Comparison of ENCODE assay signal across 8 cellular contexts in genomic region chr14:106694638-106695393, GRCh38.
DNase-seq lines count a peak whose midpoint lies in the region; ATAC-seq and TF ChIP-seq lines count a peak whose summit lies in the region.

No MANE protein-coding gene starts in this region.

- peak overlapping the region; percentile 48 for H3K27ac Mint-ChIP-seq in stimulated activated effector memory CD8-positive, alpha-beta T cell treated with anti-CD3 and anti-CD28 coated beads, Interleukin-12 subunit alpha, Interleukin-12 subunit beta, amount 100 ng/mL, for 72 hours

- no peaks in the 10 kb centered on the region for H3K36me3 Mint-ChIP-seq in stimulated activated effector memory CD8-positive, alpha-beta T cell treated with anti-CD3 and anti-CD28 coated beads, Interleukin-12 subunit alpha, Interleukin-12 subunit beta, amount 100 ng/mL, for 72 hours

- ATAC-seq in HG03342 (IDR thresholded peaks at IDR 0.05; ENCODE audit: unreplicated experiment) (peak; percentile 63), HG03565 (IDR thresholded peaks at IDR 0.05; ENCODE audit: unreplicated experiment) (no peak)
- ATAC-seq in stimulated activated effector memory CD8-positive, alpha-beta T cell treated with anti-CD3 and anti-CD28 coated beads, Interleukin-12 subunit alpha, Interleukin-12 subunit beta, amount 100 ng/mL, for 72 hours = peak; percentile 74

- H3K9me3 Mint-ChIP-seq in stimulated activated effector memory CD8-positive, alpha-beta T cell treated with anti-CD3 and anti-CD28 coated beads, Interleukin-12 subunit alpha, Interleukin-12 subunit beta, amount 100 ng/mL, for 72 hours = no peaks in the 10 kb centered on the region

- DNase-seq in DMS53 (lab: John Stamatoyannopoulos, UW) (peak; percentile 79), UCSD-AML1 (lab: John Stamatoyannopoulos, UW; ENCODE audit: unreplicated experiment) (peak; percentile 57), HEK293T (ENCODE audit: extremely low spot score) (no peak), NCI-H446 treated with DMSO at 0.1 percent for 48 hours (lab: John Stamatoyannopoulos, UW) (no peak)
- DNase-seq in effector CD4-positive, alpha-beta T cell = peak; percentile 31
- peak; percentile 56 to 92 for DNase-seq in stimulated activated effector memory CD8-positive, alpha-beta T cell treated with anti-CD3 and anti-CD28 coated beads, Interleukin-12 subunit alpha, Interleukin-12 subunit beta, amount 100 ng/mL, for 72 hours (ENCODE audit: low spot score in 2 of 2)

- CTCF ChIA-PET in HEK293T (lab: Yijun Ruan, JAX) = no interaction called here

- H3K4me3 Mint-ChIP-seq in stimulated activated effector memory CD8-positive, alpha-beta T cell treated with anti-CD3 and anti-CD28 coated beads, Interleukin-12 subunit alpha, Interleukin-12 subunit beta, amount 100 ng/mL, for 72 hours = peak overlapping the region; percentile 30

- POLR2A ChIA-PET in HEK293T (lab: Yijun Ruan, JAX) = no interaction called here

- H3K4me1 Mint-ChIP-seq in stimulated activated effector memory CD8-positive, alpha-beta T cell treated with anti-CD3 and anti-CD28 coated beads, Interleukin-12 subunit alpha, Interleukin-12 subunit beta, amount 100 ng/mL, for 72 hours = peaks cover 21% of the 10 kb centered on the region

TF ChIP-seq in HEK293T, 16 proteins besides CTCF, POLR2A, EP300 and RAD21:
- no peak for TF ChIP-seq TARDBP (IDR thresholded peaks at IDR 0.05)
- no peak for TF ChIP-seq SUZ12 (IDR thresholded peaks at IDR 0.05)
- TF ChIP-seq BHLHE40 (IDR thresholded peaks at IDR 0.05; ENCODE audit: borderline replicate concordance) = no peak
- no peak for TF ChIP-seq SP1 (IDR thresholded peaks at IDR 0.05)
- no peak for TF ChIP-seq ZNF384 (IDR thresholded peaks at IDR 0.05)
- TF ChIP-seq LEF1 (IDR thresholded peaks at IDR 0.05; ENCODE audit: borderline replicate concordance) = no peak
- no peak for TF ChIP-seq ARNT (IDR thresholded peaks at IDR 0.05)
- TF ChIP-seq HDGF (IDR thresholded peaks at IDR 0.05; ENCODE audit: borderline replicate concordance) = no peak
- TF ChIP-seq FOXM1 (IDR thresholded peaks at IDR 0.05; ENCODE audit: borderline replicate concordance) = no peak
- TF ChIP-seq CTBP1 (IDR thresholded peaks at IDR 0.05; ENCODE audit: borderline replicate concordance) = no peak
- no peak for TF ChIP-seq ELF4 (IDR thresholded peaks at IDR 0.05)
- no peak for TF ChIP-seq NFRKB (IDR thresholded peaks at IDR 0.05)
- TF ChIP-seq FOXK2 (IDR thresholded peaks at IDR 0.05) = no peak
- TF ChIP-seq L3MBTL2 (conservative IDR thresholded peaks at IDR 0.05) = no peak
- TF ChIP-seq FOXA1 (IDR thresholded peaks at IDR 0.05) = no peak
- TF ChIP-seq PKNOX1 (IDR thresholded peaks at IDR 0.05) = no peak

Comparison
In these comparisons a context has a peak if more than half of its experiments do, and no peak if none do; other contexts are left out.
1. DNase-seq: peak in DMS53 (single experiment), UCSD-AML1 (single experiment), effector CD4-positive, alpha-beta T cell (single experiment) and stimulated activated effector memory CD8-positive, alpha-beta T cell treated with anti-CD3 and anti-CD28 coated beads, Interleukin-12 subunit alpha, Interleukin-12 subunit beta, amount 100 ng/mL, for 72 hours (2 of 2); none in HEK293T (single experiment) and NCI-H446 treated with DMSO at 0.1 percent for 48 hours (single experiment).